1 cellular context compared by ENCODE assay signal in genomic region chr14:34750670-34751069, GRCh38.
A peak's percentile ranks its signal among the peaks of the same experiment; 100 is the strongest.
TF ChIP-seq lines count a peak whose summit lies in the region.

No MANE protein-coding gene starts in this region.

TF ChIP-seq in IMR-90, 13 proteins besides CTCF, POLR2A, EP300 and RAD21:
- peak; percentile 72 for TF ChIP-seq CEBPB (IDR thresholded peaks at IDR 0.05; ENCODE audit: low read depth, low read length)
- no peak for TF ChIP-seq RCOR1 (IDR thresholded peaks at IDR 0.05; ENCODE audit: insufficient replicate concordance, low read length)
- peak; percentile 20; the same call in 1 of the 2 replicates for TF ChIP-seq FOS (IDR thresholded peaks at IDR 0.05; ENCODE audit: low read depth, low read length)
